In the genomic region with DNA sequence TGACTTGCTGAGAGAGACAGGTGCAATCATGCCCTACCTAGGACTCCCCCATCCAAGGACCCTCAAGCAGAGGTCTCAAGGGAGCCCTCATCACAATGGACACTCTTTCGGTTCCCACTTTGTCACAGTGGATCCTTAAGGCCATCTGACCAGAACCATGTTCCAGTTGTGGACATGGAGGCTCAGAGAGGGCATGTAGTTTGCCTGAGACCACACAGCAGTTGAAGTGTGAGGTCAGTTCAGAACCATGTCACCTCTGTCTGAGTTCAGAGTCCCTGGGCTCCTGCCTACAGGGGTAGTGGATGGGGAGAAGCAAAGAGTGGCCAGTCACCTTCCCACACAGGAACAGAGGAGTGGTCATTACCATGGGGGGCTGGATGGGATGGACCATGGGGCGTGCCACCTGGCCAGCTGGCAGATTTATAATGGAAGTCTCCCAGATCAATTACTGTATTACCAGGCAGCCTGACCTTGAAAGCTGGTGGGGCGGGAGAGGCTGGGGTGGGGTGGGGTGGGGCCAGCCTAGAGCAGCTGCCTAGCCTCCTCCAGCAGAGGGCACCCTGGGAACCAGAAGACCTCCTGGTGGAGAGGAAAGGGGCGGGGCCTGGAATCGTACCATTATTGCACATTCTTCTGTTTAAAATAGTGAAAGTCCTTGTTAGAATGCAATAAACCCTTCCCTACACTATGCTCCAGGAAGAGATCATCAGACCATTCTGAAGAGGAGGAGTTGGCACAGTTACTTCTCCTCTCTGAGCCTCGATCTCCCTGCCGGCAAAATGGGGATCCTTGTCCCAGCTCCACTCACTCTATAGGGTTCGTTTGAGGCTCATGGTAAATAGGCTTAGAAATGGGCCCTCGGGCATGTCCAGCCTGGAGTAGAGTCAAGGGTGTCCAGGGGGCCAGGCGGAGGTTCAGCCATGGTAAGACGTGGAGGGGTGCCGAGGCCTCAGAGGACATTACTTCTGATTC, we compare ENCODE assay signal across 9 cellular contexts. TPM values are rescaled to one million over a fixed set of nuclear protein-coding genes. Genes with fewer than 3 reads are reported as not detected.
DNase-seq lines count a peak whose midpoint lies in the region; ATAC-seq and TF ChIP-seq lines count a peak whose summit lies in the region.
"Had no signal": no experiment of that assay in that cellular context is flagged by ENCODE, and none has a peak within 500 bp of the region (broad histone marks: within the 10 kb centered on the region; RNA-seq: fewer than 3 reads in every experiment).

No MANE protein-coding gene starts in this region.

- no peak overlapping the region for H3K4me3 Mint-ChIP-seq in naive thymus-derived CD8-positive, alpha-beta T cell

- H3K9me3 ChIP-seq in ovary: no peaks in the 10 kb centered on the region

- H3K36me3 ChIP-seq in ovary: no peaks in the 10 kb centered on the region

- no peak overlapping the region for H3K27ac Mint-ChIP-seq in naive thymus-derived CD8-positive, alpha-beta T cell
- H3K27ac Mint-ChIP-seq: activated naive CD4-positive, alpha-beta T cell treated with anti-CD3 and anti-CD28 coated beads, Interleukin-2, amount 50 U/mL, for 72 hours had no signal

- WGBS in ovary, 3 donors: 32 to 47% (median 33%) methylated on average over 11 to 12 of the region's 12 CpGs

- H3K27ac ChIP-seq in ovary: no peak overlapping the region

- intact Hi-C loops in ovary (cut with DNase I): no loop called here

- no peaks in the 10 kb centered on the region for H3K27me3 ChIP-seq in ovary

- ATAC-seq in naive thymus-derived CD8-positive, alpha-beta T cell: no peak
- no peak for ATAC-seq in GM18498 (IDR thresholded peaks at IDR 0.05; ENCODE audit: unreplicated experiment)

- no peak overlapping the region for H3K4me3 ChIP-seq in ovary

- DNase-seq in NCI-H2081 (lab: John Stamatoyannopoulos, UW) (peak; percentile 42 to 52), NCI-H2081 treated with DMSO at 0.1 percent for 48 hours (lab: John Stamatoyannopoulos, UW) (no peak), HT1080 (ENCODE audit: low read depth) (peak; percentile 30), RPMI8226 (peak; percentile 86), epidermal melanocyte (ENCODE audit: insufficient read length, low spot score) (peak; percentile 67), ovary (peak in 3 of 5 donors; percentile 47 to 67 (median 50))
- no peak for DNase-seq in naive thymus-derived CD8-positive, alpha-beta T cell

- no peak for TF ChIP-seq POLR2A in ovary (IDR thresholded peaks at IDR 0.05)

- no peaks in the 10 kb centered on the region for H3K4me1 Mint-ChIP-seq in naive thymus-derived CD8-positive, alpha-beta T cell

- H3K27me3 Mint-ChIP-seq in naive thymus-derived CD8-positive, alpha-beta T cell: peaks cover 7 to 27% (median 25%) of the 10 kb centered on the region in 5 donors

- H3K36me3 Mint-ChIP-seq in naive thymus-derived CD8-positive, alpha-beta T cell: no peaks in the 10 kb centered on the region
- H3K36me3 Mint-ChIP-seq: activated naive CD4-positive, alpha-beta T cell treated with anti-CD3 and anti-CD28 coated beads, Interleukin-2, amount 50 U/mL, for 72 hours had no signal

- H3K4me1 ChIP-seq in ovary (ENCODE audit: insufficient read depth): no peaks in the 10 kb centered on the region

- no peak for TF ChIP-seq CTCF in ovary (IDR thresholded peaks at IDR 0.05)

- POLR2A ChIA-PET in naive thymus-derived CD8-positive, alpha-beta T cell (lab: Charles Lee): no interaction called here

- H3K9me3 Mint-ChIP-seq in naive thymus-derived CD8-positive, alpha-beta T cell: no peaks in the 10 kb centered on the region
- H3K9me3 Mint-ChIP-seq: activated naive CD4-positive, alpha-beta T cell treated with anti-CD3 and anti-CD28 coated beads, Interleukin-2, amount 50 U/mL, for 72 hours had no signal

- no peak for TF ChIP-seq EP300 in ovary (IDR thresholded peaks at IDR 0.05)

RNA-seq across cellular contexts. Expression of a gene that starts 26.9 kb away (rescaled TPM):
- total RNA-seq in HT1080 (2014; rRNA removed; shearing (Covaris generic)): 0.10 and 0.56 TPM in 2 replicates
- 3.1 and 4.1 TPM in 2 replicates for polyA plus RNA-seq in HT1080 (2015; cell fraction: cytosol; rRNA removed)
- polyA plus RNA-seq in HT1080 (2015; cell fraction: nucleus; rRNA removed): 0.85 and 0.90 TPM in 2 replicates
- 1 to 10 TPM in 3 of 7 donors, under 1 TPM in 4; 0.36 to 4.5 (median 0.92) TPM for total RNA-seq in ovary
- 1 to 10 TPM; 2.4 to 3.6 TPM for polyA plus RNA-seq in ovary
- not detected for total RNA-seq in naive thymus-derived CD8-positive, alpha-beta T cell
- not detected for polyA plus RNA-seq in naive thymus-derived CD8-positive, alpha-beta T cell
- total RNA-seq: activated naive CD4-positive, alpha-beta T cell treated with anti-CD3 and anti-CD28 coated beads, Interleukin-2, amount 50 U/mL, for 72 hours had no signal

Comparison
In these comparisons a context has a peak if more than half of its experiments do, and no peak if none do; other contexts are left out.
1. DNase-seq: peak in NCI-H2081 (2 of 2), HT1080 (single experiment), RPMI8226 (single experiment), epidermal melanocyte (single experiment) and ovary (3 of 5); none in NCI-H2081 treated with DMSO at 0.1 percent for 48 hours (single experiment) and naive thymus-derived CD8-positive, alpha-beta T cell (0 of 10).